Comparison of ENCODE assay signal across 8 cellular contexts in the genomic region with DNA sequence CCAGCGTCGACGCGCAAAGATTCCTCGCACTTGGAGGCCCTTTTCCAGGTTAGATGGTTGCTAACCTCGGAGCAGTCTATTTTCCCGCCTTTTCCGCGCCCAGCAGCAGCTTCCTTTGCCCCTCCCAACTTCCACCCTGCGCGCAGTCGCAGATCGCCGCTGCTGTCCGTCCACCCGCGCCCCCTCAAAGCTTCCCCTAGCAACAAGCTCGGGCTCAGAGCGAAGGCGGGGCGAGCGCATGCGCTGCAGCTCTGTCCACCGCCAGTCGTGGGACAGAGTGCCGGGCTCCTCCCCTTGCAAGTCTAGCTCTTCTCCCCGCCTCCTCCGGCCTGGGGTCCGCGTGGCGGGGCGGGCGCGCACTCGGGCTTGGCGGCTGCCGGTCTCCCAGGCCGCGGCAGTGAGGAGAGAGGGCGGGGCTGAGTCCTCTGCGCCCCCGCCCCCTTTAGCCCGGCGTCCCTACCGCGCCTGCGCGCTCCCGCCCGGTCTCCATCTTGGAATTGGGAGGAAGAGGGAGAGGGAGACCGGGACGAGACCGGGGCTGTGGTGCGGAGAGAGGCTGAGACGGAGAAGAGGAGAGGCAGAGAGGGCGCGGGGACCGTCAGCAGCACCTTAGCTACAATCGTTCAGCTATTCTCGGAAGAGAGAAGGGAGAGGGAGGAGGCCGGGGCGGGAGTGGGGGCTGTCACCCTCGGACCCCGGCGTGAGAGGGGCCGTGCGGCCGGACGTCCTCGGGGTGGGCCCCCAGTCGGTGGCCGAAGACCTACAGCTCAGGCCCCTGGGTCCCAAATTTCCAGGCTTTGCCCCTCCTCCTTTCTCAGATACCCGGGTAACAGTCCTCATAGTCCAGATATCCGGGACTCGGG. TPM values are rescaled to one million over a fixed set of nuclear protein-coding genes. Genes with fewer than 3 reads are reported as not detected.
A peak's percentile ranks its signal among the peaks of the same experiment; 100 is the strongest.
DNase-seq lines count a peak whose midpoint lies in the region; ATAC-seq and TF ChIP-seq lines count a peak whose summit lies in the region.

A gene (plus strand): TSS at position 485 of the 863 bp plus-strand sequence. CDS start 3,905 bp downstream, outside the sequence.

- DNase-seq in EL (peak; percentile 99), H4 (ENCODE audit: low spot score) (peak; percentile 97), LoVo (ENCODE audit: low spot score) (peak; percentile 96), RWPE1 (ENCODE audit: low spot score) (peak; percentile 100), fibroblast of gingiva (ENCODE audit: low read depth) (peak; percentile 99)
- DNase-seq in activated T-helper 1 cell treated with anti-CD3 and anti-CD28 coated beads, Interleukin-2, amount 50 U/mL, for 16 hours (ENCODE audit: low read depth in 1 of 2, low spot score in 1 of 2): peak; percentile 79 to 93
- peak; percentile 83 to 98 (median 89) for DNase-seq in naive thymus-derived CD4-positive, alpha-beta T cell

- ATAC-seq in naive thymus-derived CD4-positive, alpha-beta T cell: peak; percentile 97
- peak; percentile 99 for ATAC-seq in stimulated activated memory B cell treated with anti-CD40 and anti-IgM and Interleukin-4, amounts not matched to agents 10 μg/mL and 1 μg/mL and 100 μg/mL, for 72 hours

- H3K9me3 Mint-ChIP-seq in naive thymus-derived CD4-positive, alpha-beta T cell: peaks cover 0 to 2% (median 0%) of the 10 kb centered on the region in 11 donors
- no peaks in the 10 kb centered on the region for H3K9me3 Mint-ChIP-seq in stimulated activated memory B cell treated with anti-CD40 and anti-IgM and Interleukin-4, amounts not matched to agents 10 μg/mL and 1 μg/mL and 100 μg/mL, for 72 hours

- peak within 1 kb of the TSS; percentile 85 for H3K27ac ChIP-seq in RWPE1
- peak within 1 kb of the TSS; percentile 78 for H3K27ac ChIP-seq in naive thymus-derived CD4-positive, alpha-beta T cell (ENCODE audit: low read depth, low read length)

- no peaks in the 10 kb centered on the region for H3K27me3 ChIP-seq in naive thymus-derived CD4-positive, alpha-beta T cell (ENCODE audit: control insufficient read depth in 2 of 2, insufficient read depth in 2 of 2, low read length in 2 of 2)

- H3K36me3 Mint-ChIP-seq in naive thymus-derived CD4-positive, alpha-beta T cell: peaks cover 3 to 20% (median 8%) of the 10 kb centered on the region in 5 donors
- peaks cover 16% of the 10 kb centered on the region for H3K36me3 Mint-ChIP-seq in stimulated activated memory B cell treated with anti-CD40 and anti-IgM and Interleukin-4, amounts not matched to agents 10 μg/mL and 1 μg/mL and 100 μg/mL, for 72 hours

- H3K4me3 ChIP-seq in naive thymus-derived CD4-positive, alpha-beta T cell (ENCODE audit: low read length): peak within 1 kb of the TSS; percentile 98

- CTCF ChIA-PET in RWPE1 (lab: Yijun Ruan, JAX): interaction anchor here (0.6 to 0.7 kb wide), 2 partner anchors 107 to 682 kb away, joined by 4 read pairs; no protein-coding TSS in a partner anchor
- CTCF ChIA-PET in naive thymus-derived CD4-positive, alpha-beta T cell (lab: Charles Lee): interaction anchor here (0.7 to 1.8 kb wide), 5 partner anchors 13 to 99 kb away, joined by 3 to 8 read pairs (median 4); a partner anchor contains a TSS

- peak within 1 kb of the TSS; percentile 77 to 93 (median 91) for H3K27ac Mint-ChIP-seq in naive thymus-derived CD4-positive, alpha-beta T cell
- H3K27ac Mint-ChIP-seq in stimulated activated memory B cell treated with anti-CD40 and anti-IgM and Interleukin-4, amounts not matched to agents 10 μg/mL and 1 μg/mL and 100 μg/mL, for 72 hours: peak within 1 kb of the TSS; percentile 80

- intact Hi-C loops in naive thymus-derived CD4-positive, alpha-beta T cell (cut with micrococcal nuclease): loop anchor here (1.0 to 10.0 kb wide), 9 partner anchors 11 to 431 kb away; a partner anchor contains a TSS

- peaks cover 0 to 22% (median 0%) of the 10 kb centered on the region in 3 experiments for H3K36me3 ChIP-seq in naive thymus-derived CD4-positive, alpha-beta T cell (ENCODE audit: control insufficient read depth in 2 of 3, insufficient read depth in 3 of 3, low read length in 3 of 3)

- H3K9me3 ChIP-seq in naive thymus-derived CD4-positive, alpha-beta T cell (ENCODE audit: control insufficient read depth in 2 of 3, low read length in 3 of 3): no peaks in the 10 kb centered on the region

- TF ChIP-seq CTCF in RWPE1 (conservative IDR thresholded peaks at IDR 0.05; ENCODE audit: low read depth): no peak

- H3K4me3 Mint-ChIP-seq in naive thymus-derived CD4-positive, alpha-beta T cell: peak within 1 kb of the TSS; percentile 80 to 97 (median 94)
- H3K4me3 Mint-ChIP-seq in stimulated activated memory B cell treated with anti-CD40 and anti-IgM and Interleukin-4, amounts not matched to agents 10 μg/mL and 1 μg/mL and 100 μg/mL, for 72 hours: peak within 1 kb of the TSS; percentile 93

- no peaks in the 10 kb centered on the region for H3K27me3 Mint-ChIP-seq in naive thymus-derived CD4-positive, alpha-beta T cell
- H3K27me3 Mint-ChIP-seq in stimulated activated memory B cell treated with anti-CD40 and anti-IgM and Interleukin-4, amounts not matched to agents 10 μg/mL and 1 μg/mL and 100 μg/mL, for 72 hours: no peaks in the 10 kb centered on the region

- peaks cover 20 to 23% of the 10 kb centered on the region in 2 donors for H3K4me1 ChIP-seq in naive thymus-derived CD4-positive, alpha-beta T cell (ENCODE audit: control insufficient read depth in 2 of 2, insufficient read depth in 2 of 2, low read length in 2 of 2)

- peaks cover 23 to 39% (median 37%) of the 10 kb centered on the region in 7 donors for H3K4me1 Mint-ChIP-seq in naive thymus-derived CD4-positive, alpha-beta T cell
- H3K4me1 Mint-ChIP-seq in stimulated activated memory B cell treated with anti-CD40 and anti-IgM and Interleukin-4, amounts not matched to agents 10 μg/mL and 1 μg/mL and 100 μg/mL, for 72 hours: peaks cover 39% of the 10 kb centered on the region

- POLR2A ChIA-PET in RWPE1 (lab: Yijun Ruan, JAX; ENCODE audit: low non-redundant PET): interaction anchor here (0.7 to 1.1 kb wide), 2 partner anchors 11 to 21 kb away, joined by 4 to 5 read pairs; no protein-coding TSS in a partner anchor
- POLR2A ChIA-PET in naive thymus-derived CD4-positive, alpha-beta T cell (lab: Charles Lee): interaction anchor here (0.6 to 6.4 kb wide), 22 partner anchors 9 to 990 kb away, joined by 3 to 79 read pairs (median 4); a partner anchor contains a TSS

RNA-seq across cellular contexts. Expression of the gene that starts here (rescaled TPM):
- 11.6 and 17.2 TPM in 2 replicates for total RNA-seq in H4 (2014; rRNA removed; shearing (Covaris generic))
- total RNA-seq in naive thymus-derived CD4-positive, alpha-beta T cell: 10 to 100 TPM; 19.4 to 48.5 (median 42.9) TPM
- polyA plus RNA-seq in naive thymus-derived CD4-positive, alpha-beta T cell: 1 to 10 TPM; 2.9 to 8.1 TPM

Comparison
In these comparisons a context has a peak if more than half of its experiments do, and no peak if none do; other contexts are left out.
1. Peak in every context shown above with its lines: DNase-seq, ATAC-seq, H3K4me3 ChIP-seq and H3K27ac ChIP-seq.